13 cellular contexts compared by ENCODE assay signal in genomic region chr17:4696432-4696796, GRCh38. TPM values are rescaled to one million over a fixed set of nuclear protein-coding genes. Genes with fewer than 3 reads are reported as not detected.
A peak's percentile ranks its signal among the peaks of the same experiment; 100 is the strongest.
DNase-seq lines count a peak whose midpoint lies in the region; ATAC-seq and TF ChIP-seq lines count a peak whose summit lies in the region.
"Had no signal": no experiment of that assay in that cellular context is flagged by ENCODE, and none has a peak within 500 bp of the region (broad histone marks: within the 10 kb centered on the region; RNA-seq: fewer than 3 reads in every experiment).

No MANE protein-coding gene starts in this region.

- no peaks in the 10 kb centered on the region for H3K9me3 ChIP-seq in colonic mucosa

- H3K4me1 ChIP-seq in colonic mucosa, result no peaks in the 10 kb centered on the region

- H3K4me3 ChIP-seq in colonic mucosa, result no peak overlapping the region
- H3K4me3 ChIP-seq: lung had no signal

- intact Hi-C loops in colonic mucosa (cut with DNase I), result no loop called here

- no peaks in the 10 kb centered on the region for H3K36me3 ChIP-seq in colonic mucosa

- H3K27me3 ChIP-seq in colonic mucosa, result no peaks in the 10 kb centered on the region

- H3K9me3 Mint-ChIP-seq in activated naive CD8-positive, alpha-beta T cell treated with anti-CD3 and anti-CD28 coated beads, Interleukin-2, amount 50 U/mL, for 24 hours, result no peaks in the 10 kb centered on the region

- peak overlapping the region; percentile 85 for H3K27ac Mint-ChIP-seq in activated naive CD8-positive, alpha-beta T cell treated with anti-CD3 and anti-CD28 coated beads, Interleukin-2, amount 50 U/mL, for 24 hours

- peak overlapping the region; percentile 40 for H3K4me3 Mint-ChIP-seq in activated naive CD8-positive, alpha-beta T cell treated with anti-CD3 and anti-CD28 coated beads, Interleukin-2, amount 50 U/mL, for 24 hours

- peaks cover 46% of the 10 kb centered on the region for H3K36me3 Mint-ChIP-seq in activated naive CD8-positive, alpha-beta T cell treated with anti-CD3 and anti-CD28 coated beads, Interleukin-2, amount 50 U/mL, for 24 hours (ENCODE audit: low read depth)

- H3K9ac ChIP-seq in colonic mucosa (ENCODE audit: low read depth in 2 of 2, low read length in 2 of 2), result no peak overlapping the region

- no peak overlapping the region for H3K27ac ChIP-seq in colonic mucosa

- no peaks in the 10 kb centered on the region for H3K27me3 Mint-ChIP-seq in activated naive CD8-positive, alpha-beta T cell treated with anti-CD3 and anti-CD28 coated beads, Interleukin-2, amount 50 U/mL, for 24 hours

- peak; percentile 19 for DNase-seq in stimulated activated CD4-positive, alpha-beta T cell treated with anti-CD3 and anti-CD28 coated beads, Interleukin-4, amount 100 ng/mL, for 24 hours
- DNase-seq in stimulated activated CD4-positive, alpha-beta T cell treated with anti-CD3 and anti-CD28 coated beads, Interleukin-4, amount 100 ng/mL, for 4 hours, result no peak
- DNase-seq in MV-4-11 (lab: John Stamatoyannopoulos, UW) (peak; percentile 54), colonic mucosa (no peak), HT-29 (ENCODE audit: low spot score) (no peak)
- DNase-seq in activated naive CD8-positive, alpha-beta T cell treated with anti-CD3 and anti-CD28 coated beads, Interleukin-2, amount 50 U/mL, for 24 hours, result no peak
- DNase-seq: hypothalamus; stimulated activated CD4-positive, alpha-beta T cell treated with anti-CD3 and anti-CD28 coated beads, Interleukin-15, amount 100 ng/mL, for 24 hours; T-helper 9 cell had no signal

- peak; percentile 80 for ATAC-seq in activated naive CD8-positive, alpha-beta T cell treated with anti-CD3 and anti-CD28 coated beads, Interleukin-2, amount 50 U/mL, for 24 hours
- ATAC-seq in HG02571 (IDR thresholded peaks at IDR 0.05; ENCODE audit: unreplicated experiment) (no peak), GM18858 (IDR thresholded peaks at IDR 0.05; ENCODE audit: unreplicated experiment) (no peak)

- H3K4me1 Mint-ChIP-seq in activated naive CD8-positive, alpha-beta T cell treated with anti-CD3 and anti-CD28 coated beads, Interleukin-2, amount 50 U/mL, for 24 hours, result peaks cover 50% of the 10 kb centered on the region

- TF ChIP-seq CTCF in colonic mucosa (IDR thresholded peaks at IDR 0.05), result no peak

RNA-seq across cellular contexts. Expression of gene PELP1, which starts 7.5 kb away (rescaled TPM):
- 10 to 100 TPM; 24.8 to 66.4 TPM for total RNA-seq in colonic mucosa
- 23.7 and 29.3 TPM in 2 replicates for total RNA-seq in HT-29 (2014; rRNA removed; shearing (Covaris generic))

RNA-seq across cellular contexts. Expression of gene ARRB2, which starts 14.0 kb away (rescaled TPM):
- total RNA-seq in colonic mucosa, result 10 to 100 TPM; 41.0 to 42.8 TPM
- total RNA-seq in HT-29 (2014; rRNA removed; shearing (Covaris generic)), result 30.4 and 32.3 TPM in 2 replicates

RNA-seq across cellular contexts. Expression of gene MED11, which starts 34.8 kb away (rescaled TPM):
- total RNA-seq in colonic mucosa, result 10 to 100 TPM; 21.3 to 28.0 TPM
- total RNA-seq in HT-29 (2014; rRNA removed; shearing (Covaris generic)), result 27.8 and 35.0 TPM in 2 replicates

RNA-seq across cellular contexts. Expression of gene ZMYND15, which starts 43.2 kb away (rescaled TPM):
- total RNA-seq in colonic mucosa, result 1 to 10 TPM in 1 of 2 donors, under 1 TPM in 1; 0.89 to 1.2 TPM
- 0.18 and 0.86 TPM in 2 replicates for total RNA-seq in HT-29 (2014; rRNA removed; shearing (Covaris generic))
- total RNA-seq: Daoy had no signal

RNA-seq across cellular contexts. Expression of gene CXCL16, which starts 43.3 kb away (rescaled TPM):
- total RNA-seq in colonic mucosa, result 10 to 100 TPM; 41.8 to 44.1 TPM
- 11.5 and 12.7 TPM in 2 replicates for total RNA-seq in HT-29 (2014; rRNA removed; shearing (Covaris generic))

Comparison
In these comparisons a context has a peak if more than half of its experiments do, and no peak if none do; other contexts are left out.
1. DNase-seq: peak in stimulated activated CD4-positive, alpha-beta T cell treated with anti-CD3 and anti-CD28 coated beads, Interleukin-4, amount 100 ng/mL, for 24 hours (single experiment) and MV-4-11 (single experiment); none in stimulated activated CD4-positive, alpha-beta T cell treated with anti-CD3 and anti-CD28 coated beads, Interleukin-4, amount 100 ng/mL, for 4 hours (0 of 2), activated naive CD8-positive, alpha-beta T cell treated with anti-CD3 and anti-CD28 coated beads, Interleukin-2, amount 50 U/mL, for 24 hours (single experiment), colonic mucosa (single experiment) and HT-29 (single experiment).